Comparison of ENCODE assay signal across 8 cellular contexts in the genomic region with DNA sequence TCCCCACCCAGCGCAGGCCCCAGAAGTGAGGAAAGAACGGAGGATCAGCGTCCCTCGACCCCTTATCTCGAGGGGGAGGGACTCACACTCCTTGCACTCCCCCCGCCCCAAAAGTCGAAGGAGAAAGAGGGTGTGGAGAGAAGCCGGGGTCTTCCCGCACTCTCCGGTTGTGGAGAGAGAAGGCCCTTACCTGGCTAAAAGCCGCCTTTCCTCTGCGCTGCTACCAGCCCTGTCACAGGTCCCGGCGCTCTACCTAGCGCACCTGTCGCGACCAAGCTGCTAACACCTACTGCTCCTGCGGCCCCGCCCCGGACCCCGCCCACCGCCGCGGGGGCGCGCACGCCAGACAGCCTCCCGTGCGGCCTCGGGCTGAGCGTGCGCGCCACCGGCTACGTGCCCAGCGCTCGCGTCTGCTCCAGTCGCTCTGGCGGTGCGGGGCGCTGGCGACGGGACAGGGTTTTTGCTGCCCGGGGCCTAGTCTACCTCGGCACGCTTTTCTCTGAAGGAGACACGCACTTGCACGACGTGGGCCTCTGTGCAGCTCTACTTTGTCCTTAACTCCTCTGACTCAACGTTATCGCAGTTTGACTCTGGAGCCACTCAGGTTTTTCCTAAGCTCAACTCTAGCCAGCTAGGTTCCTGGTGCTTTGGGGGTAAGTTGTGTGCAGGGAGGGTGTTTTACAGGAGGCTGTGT. TPM values are rescaled to one million over a fixed set of nuclear protein-coding genes. Genes with fewer than 3 reads are reported as not detected.
DNase-seq lines count a peak whose midpoint lies in the region; ATAC-seq and TF ChIP-seq lines count a peak whose summit lies in the region.

Gene LIMA1 (minus strand): TSS at position 291 of the 694 bp plus-strand sequence. CDS start 34,769 bp downstream, outside the sequence.

- peak within 1 kb of the TSS; percentile 89 for H3K4me3 Mint-ChIP-seq in activated CD4-positive, alpha-beta memory T cell treated with anti-CD3 and anti-CD28 coated beads for 36 hours

- peak within 1 kb of the TSS; percentile 69 to 93 (median 84) for H3K4me3 ChIP-seq in BLaER1 treated with 17β-estradiol and CSF1 and Interleukin-3, amounts not matched to agents 10 nM and 100 nM
- H3K4me3 ChIP-seq in dorsolateral prefrontal cortex (peak within 1 kb of the TSS; percentile 67 to 100 (median 94)), right lobe of liver (peak within 1 kb of the TSS; percentile 73 to 87 (median 83))

- no peaks in the 10 kb centered on the region for H3K9me3 Mint-ChIP-seq in activated CD4-positive, alpha-beta memory T cell treated with anti-CD3 and anti-CD28 coated beads for 36 hours

- H3K9ac ChIP-seq in BLaER1 treated with 17β-estradiol and CSF1 and Interleukin-3, amounts not matched to agents 10 nM and 100 nM = peak within 1 kb of the TSS; percentile 69 to 84 (median 78)

- H3K36me3 Mint-ChIP-seq in activated CD4-positive, alpha-beta memory T cell treated with anti-CD3 and anti-CD28 coated beads for 36 hours = no peaks in the 10 kb centered on the region

- POLR2A ChIA-PET in activated CD4-positive, alpha-beta memory T cell treated with anti-CD3 and anti-CD28 coated beads for 36 hours (lab: Charles Lee) = interaction anchor here (0.8 to 2.1 kb wide), 6 partner anchors 23 to 171 kb away, joined by 3 to 17 read pairs (median 6); partner anchors contain the start of gene COX14

- H3K4me1 Mint-ChIP-seq in activated CD4-positive, alpha-beta memory T cell treated with anti-CD3 and anti-CD28 coated beads for 36 hours (ENCODE audit: low read depth) = peaks cover 25% of the 10 kb centered on the region

- H3K4me2 ChIP-seq in BLaER1 treated with 17β-estradiol and CSF1 and Interleukin-3, amounts not matched to agents 10 nM and 100 nM = peak within 1 kb of the TSS; percentile 77 to 97 (median 89)

- H4K20me1 ChIP-seq in BLaER1 treated with 17β-estradiol and CSF1 and Interleukin-3, amounts not matched to agents 10 nM and 100 nM = no peaks in the 10 kb centered on the region

- peaks cover 11 to 20% (median 18%) of the 10 kb centered on the region in 10 experiments for H3K4me1 ChIP-seq in BLaER1 treated with 17β-estradiol and CSF1 and Interleukin-3, amounts not matched to agents 10 nM and 100 nM
- H3K4me1 ChIP-seq in right lobe of liver = peaks cover 0 to 15% (median 5%) of the 10 kb centered on the region in 4 donors

- CTCF ChIA-PET in activated CD4-positive, alpha-beta memory T cell treated with anti-CD3 and anti-CD28 coated beads for 36 hours (lab: Charles Lee) = interaction anchor here (0.8 to 3.3 kb wide), 8 partner anchors 31 to 338 kb away, joined by 3 to 16 read pairs (median 4); partner anchors contain the start of gene COX14

- peak; percentile 70 for DNase-seq in NCI-H82 treated with DMSO at 0.1 percent for 48 hours (lab: John Stamatoyannopoulos, UW; ENCODE audit: unreplicated experiment)
- DNase-seq in activated CD4-positive, alpha-beta memory T cell treated with anti-CD3 and anti-CD28 coated beads for 36 hours = peak; percentile 94
- DNase-seq in dorsolateral prefrontal cortex = peak; percentile 71 to 95 (median 86)
- peak; percentile 93 to 95 (median 95) for DNase-seq in right lobe of liver
- DNase-seq in stimulated activated CD4-positive, alpha-beta T cell treated with anti-CD3 and anti-CD28 coated beads, Interleukin-4, amount 100 ng/mL, for 4 hours = peak; percentile 91 to 94

- TF ChIP-seq CTCF in dorsolateral prefrontal cortex (IDR thresholded peaks at IDR 0.05 in 54 of 56, conservative IDR thresholded peaks at IDR 0.05 in 2 of 56; ENCODE audit: low read depth in 1 of 56, partially characterized antibody in 56 of 56) (peak in 30 of 56 donors; percentile 7 to 68 (median 34)), right lobe of liver (IDR thresholded peaks at IDR 0.05) (peak in 2 of 4 donors; percentile 39 to 49)

- WGBS in right lobe of liver (ENCODE audit: insufficient coverage, low coverage, low lambda C conversion rate, missing lambda C conversion rate) = 3% methylated on average over 7 of the region's 52 CpGs

- no peaks in the 10 kb centered on the region for H3K9me3 ChIP-seq in BLaER1 treated with 17β-estradiol and CSF1 and Interleukin-3, amounts not matched to agents 10 nM and 100 nM (replicated peaks in 1 of 11)
- no peaks in the 10 kb centered on the region for H3K9me3 ChIP-seq in right lobe of liver

- peaks cover 0 to 7% (median 0%) of the 10 kb centered on the region in 11 experiments; a peak in 1 of 22 replicates for H3K27me3 ChIP-seq in BLaER1 treated with 17β-estradiol and CSF1 and Interleukin-3, amounts not matched to agents 10 nM and 100 nM
- no peaks in the 10 kb centered on the region for H3K27me3 ChIP-seq in dorsolateral prefrontal cortex
- no peaks in the 10 kb centered on the region for H3K27me3 ChIP-seq in right lobe of liver

- ATAC-seq in GM19395 (IDR thresholded peaks at IDR 0.05; ENCODE audit: unreplicated experiment) (peak; percentile 83), HG03558 (IDR thresholded peaks at IDR 0.05; ENCODE audit: extremely low read depth, unreplicated experiment) (peak; percentile 73), right lobe of liver (peak; percentile 100)

- no peaks in the 10 kb centered on the region for H3K27me3 Mint-ChIP-seq in activated CD4-positive, alpha-beta memory T cell treated with anti-CD3 and anti-CD28 coated beads for 36 hours

- intact Hi-C loops in activated CD4-positive, alpha-beta memory T cell treated with anti-CD3 and anti-CD28 coated beads for 36 hours (cut with micrococcal nuclease) = loop anchor here (1.0 to 2.0 kb wide), 3 partner anchors 37 to 117 kb away; partner anchors contain the start of gene LARP4
- intact Hi-C loops in dorsolateral prefrontal cortex (cut with DNase I) (loop anchor here in 1 of 2 donors (10.0 kb wide), 1 partner anchor 179 kb away; the partner anchor contains the start of gene GPD1), right lobe of liver (cut with DNase I) (no loop called here)

- peak within 1 kb of the TSS; percentile 62 for H3K27ac Mint-ChIP-seq in activated CD4-positive, alpha-beta memory T cell treated with anti-CD3 and anti-CD28 coated beads for 36 hours

- peak within 1 kb of the TSS; percentile 30 to 73 (median 69); a peak in 21 of 22 replicates for H3K27ac ChIP-seq in BLaER1 treated with 17β-estradiol and CSF1 and Interleukin-3, amounts not matched to agents 10 nM and 100 nM
- peak within 1 kb of the TSS in 56 of 59 donors; percentile 18 to 92 (median 78) for H3K27ac ChIP-seq in dorsolateral prefrontal cortex
- peak within 1 kb of the TSS; percentile 42 to 76 (median 71) for H3K27ac ChIP-seq in right lobe of liver

- no peaks in the 10 kb centered on the region for H3K36me3 ChIP-seq in BLaER1 treated with 17β-estradiol and CSF1 and Interleukin-3, amounts not matched to agents 10 nM and 100 nM
- H3K36me3 ChIP-seq in right lobe of liver = no peaks in the 10 kb centered on the region

- peak; percentile 82 for TF ChIP-seq POLR2A in right lobe of liver (IDR thresholded peaks at IDR 0.05)

RNA-seq across cellular contexts. Expression of gene LIMA1, which starts in this region (rescaled TPM):
- total RNA-seq in activated CD4-positive, alpha-beta memory T cell treated with anti-CD3 and anti-CD28 coated beads for 36 hours = 100 to 1,000 TPM; 115 to 117 TPM
- 10 to 100 TPM; 11.9 to 34.8 (median 21.6) TPM for total RNA-seq in dorsolateral prefrontal cortex
- 10 to 100 TPM in 5 of 6 experiments, 1 to 10 TPM in 1; 7.3 to 21.9 (median 13.1) TPM for total RNA-seq in right lobe of liver

Comparison
In these comparisons a context has a peak if more than half of its experiments do, and no peak if none do; other contexts are left out.
1. Peak in every context shown above with its lines: DNase-seq, ATAC-seq, H3K4me3 ChIP-seq and H3K27ac ChIP-seq.